17 cellular contexts compared by ENCODE assay signal in genomic region chr1:55426619-55427018, GRCh38.
DNase-seq lines count a peak whose midpoint lies in the region; ATAC-seq and TF ChIP-seq lines count a peak whose summit lies in the region.
"Had no signal": no experiment of that assay in that cellular context is flagged by ENCODE, and none has a peak within 500 bp of the region (broad histone marks: within the 10 kb centered on the region; RNA-seq: fewer than 3 reads in every experiment).

No MANE protein-coding gene starts in this region.

- H2BK15ac ChIP-seq in IMR-90 (ENCODE audit: low read depth, low read length): peak overlapping the region; percentile 99

- peak overlapping the region; percentile 97 for H2BK120ac ChIP-seq in IMR-90 (ENCODE audit: low read depth, low read length)

- in situ Hi-C loops in IMR-90 (cut with MboI; ENCODE audit: low sequenced_read_pairs) (no loop called here), transverse colon (cut with MboI; ENCODE audit: low pct_ligation_motif_present in 1 of 4, low pct_unique_long_range_greater_than_20kb in 1 of 4, low sequenced_read_pairs in 3 of 4) (no loop called here)

- TF ChIP-seq POLR2A in IMR-90 (IDR thresholded peaks at IDR 0.05; ENCODE audit: low read depth, low read length): no peak
- no peak for TF ChIP-seq POLR2A in transverse colon (IDR thresholded peaks at IDR 0.05)

- no peak for TF ChIP-seq RAD21 in IMR-90 (IDR thresholded peaks at IDR 0.05; ENCODE audit: low read length)

- H4K20me1 ChIP-seq in IMR-90 (ENCODE audit: insufficient read depth, low read length): no peaks in the 10 kb centered on the region
- no peaks in the 10 kb centered on the region for H4K20me1 ChIP-seq in hepatocyte (ENCODE audit: insufficient read depth, poor library complexity, severe bottlenecking)
- H4K20me1 ChIP-seq: BLaER1 treated with 17β-estradiol and CSF1 and Interleukin-3, amounts not matched to agents 10 nM and 100 nM had no signal

- no peak for TF ChIP-seq EP300 in transverse colon (IDR thresholded peaks at IDR 0.05; ENCODE audit: low read depth)

- peak overlapping the region; percentile 97 for H3K18ac ChIP-seq in IMR-90 (ENCODE audit: low read depth, low read length)

- dilution Hi-C loops in IMR-90 (cut with HindIII; ENCODE audit: low sequenced_read_pairs, unreplicated experiment): no loop called here

- peak overlapping the region; percentile 89 for H3K56ac ChIP-seq in IMR-90 (ENCODE audit: extremely low read depth, insufficient read depth, low read length)

- POLR2A ChIA-PET in IMR-90 (lab: Charles Lee; ENCODE audit: unreplicated experiment): interaction anchor here (0.6 kb wide), 1 partner anchor 1457 kb away, joined by 4 read pairs; no protein-coding TSS in a partner anchor

- H3K27ac ChIP-seq in IMR-90 (ENCODE audit: insufficient read depth, low read length) (peak overlapping the region; percentile 94), hepatocyte (peak overlapping the region; percentile 59), transverse colon (peak overlapping the region in 3 of 4 donors; percentile 22 to 66 (median 52))
- H3K27ac ChIP-seq: BLaER1 treated with 17β-estradiol and CSF1 and Interleukin-3, amounts not matched to agents 10 nM and 100 nM had no signal

- H3K4ac ChIP-seq in IMR-90 (ENCODE audit: low read depth, low read length): peak overlapping the region; percentile 99

- BruUV-seq in IMR-90 (replicated peaks; lab: Mats Ljungman, UMichigan): no TSS peak

- H3K9ac ChIP-seq in IMR-90 (ENCODE audit: low read depth, low read length): 0 out of 2 replicates have a peak overlapping the region, but pooled peaks have one; percentile 20
- no peak overlapping the region for H3K9ac ChIP-seq in adipocyte (ENCODE audit: low read length)
- H3K9ac ChIP-seq: BLaER1 treated with 17β-estradiol and CSF1 and Interleukin-3, amounts not matched to agents 10 nM and 100 nM had no signal

- H2BK5ac ChIP-seq in IMR-90 (ENCODE audit: low read depth, low read length, poor library complexity, severe bottlenecking): peak overlapping the region; percentile 99

- H3K4me2 ChIP-seq in IMR-90 (ENCODE audit: low read depth, low read length): no peak overlapping the region
- H3K4me2 ChIP-seq in hepatocyte: no peak overlapping the region

- no peaks in the 10 kb centered on the region for H3K27me3 ChIP-seq in IMR-90 (ENCODE audit: control insufficient read depth, insufficient read depth, low read length)
- no peaks in the 10 kb centered on the region for H3K27me3 ChIP-seq in adipocyte (replicated peaks; ENCODE audit: control insufficient read depth, insufficient read depth, low read length)
- no peaks in the 10 kb centered on the region for H3K27me3 ChIP-seq in hepatocyte
- H3K27me3 ChIP-seq in transverse colon: no peaks in the 10 kb centered on the region
- H3K27me3 ChIP-seq: BLaER1 treated with 17β-estradiol and CSF1 and Interleukin-3, amounts not matched to agents 10 nM and 100 nM had no signal

- H3K79me1 ChIP-seq in IMR-90 (ENCODE audit: low read depth in 1 of 2, low read length in 2 of 2): peaks cover 0 to 5% of the 10 kb centered on the region in 2 experiments; a peak in 2 of 4 replicates

- no CpG with 5 or more reads among the region's 2 CpGs for WGBS in IMR-90 (ENCODE audit: extremely low coverage in 2 of 2, insufficient read length in 1 of 2), 2 experiments
- WGBS in hepatocyte (ENCODE audit: low lambda C conversion rate, missing lambda C conversion rate): 29% methylated on average over 2 of the region's 2 CpGs
- 30 to 35% methylated on average over 2 of the region's 2 CpGs for WGBS in transverse colon (ENCODE audit: low coverage in 1 of 2), 2 donors

- H4K5ac ChIP-seq in IMR-90 (ENCODE audit: low read depth, low read length): peak overlapping the region; percentile 99

- DNase-seq in IMR-90: peak; percentile 60
- peak; percentile 32 for DNase-seq in adipocyte (ENCODE audit: low read depth)
- DNase-seq in hepatocyte (ENCODE audit: low spot score): peak; percentile 32
- no peak for DNase-seq in transverse colon
- no peak for DNase-seq in cortex of kidney (lab: John Stamatoyannopoulos, UW)
- DNase-seq: EL, H9, NCI-H1048, NCI-H2107, NCI-H446, SHP77 had no signal

- no peaks in the 10 kb centered on the region for H3K9me2 ChIP-seq in hepatocyte (replicated peaks; ENCODE audit: insufficient read depth)

- peak overlapping the region; percentile 100 for H2AK5ac ChIP-seq in IMR-90 (ENCODE audit: low read depth, low read length)

- H3K9me3 ChIP-seq in IMR-90 (ENCODE audit: control insufficient read depth, insufficient read depth, low read length): peaks cover 3% of the 10 kb centered on the region; the same call in 1 of the 2 replicates
- no peaks in the 10 kb centered on the region for H3K9me3 ChIP-seq in adipocyte (ENCODE audit: control insufficient read depth, low read length)
- no peaks in the 10 kb centered on the region for H3K9me3 ChIP-seq in hepatocyte (ENCODE audit: low read depth)
- H3K9me3 ChIP-seq in transverse colon: no peaks in the 10 kb centered on the region

- H3K23ac ChIP-seq in IMR-90 (ENCODE audit: low read depth, low read length): peak overlapping the region; percentile 97

- intact Hi-C loops in IMR-90 (cut with micrococcal nuclease) (loop anchor here (5.0 to 10.0 kb wide), 2 partner anchors 142 to 246 kb away; no protein-coding TSS in a partner anchor), transverse colon (cut with DNase I; ENCODE audit: low total_unique reads) (no loop called here)

- H2AK9ac ChIP-seq in IMR-90 (replicated peaks; ENCODE audit: low read depth, low read length, poor library complexity): peak overlapping the region; percentile 80

- H2BK20ac ChIP-seq in IMR-90 (ENCODE audit: low read depth, low read length): peak overlapping the region; percentile 97

- H3K4me3 ChIP-seq in IMR-90 (ENCODE audit: insufficient read depth, low read depth, low read length): no peak overlapping the region
- no peak overlapping the region for H3K4me3 ChIP-seq in adipocyte (ENCODE audit: low read length)
- H3K4me3 ChIP-seq in hepatocyte: no peak overlapping the region
- H3K4me3 ChIP-seq in transverse colon: no peak overlapping the region
- H3K4me3 ChIP-seq: BLaER1 treated with 17β-estradiol and CSF1 and Interleukin-3, amounts not matched to agents 10 nM and 100 nM; K562 had no signal

- ATAC-seq in IMR-90 (ENCODE audit: low read depth) (peak; percentile 16), GM19328 (IDR thresholded peaks at IDR 0.05; ENCODE audit: unreplicated experiment) (no peak), HG02763 (IDR thresholded peaks at IDR 0.05; ENCODE audit: unreplicated experiment) (no peak), GM18861 (IDR thresholded peaks at IDR 0.05; ENCODE audit: unreplicated experiment) (no peak)
- ATAC-seq: K562, SK-N-SH treated with all-trans-retinoic acid at 6 μM for 48 hours had no signal

- peak overlapping the region; percentile 96 for H3K14ac ChIP-seq in IMR-90 (replicated peaks; ENCODE audit: low read depth, low read length)

- H3K79me2 ChIP-seq in hepatocyte: no peaks in the 10 kb centered on the region

- H2AFZ ChIP-seq in IMR-90 (replicated peaks; ENCODE audit: low read length, poor library complexity) (peak overlapping the region; percentile 15), hepatocyte (no peak overlapping the region)

- peaks cover 40% of the 10 kb centered on the region for H3K4me1 ChIP-seq in IMR-90 (ENCODE audit: control insufficient read depth, insufficient read depth, low read length)
- peaks cover 30% of the 10 kb centered on the region for H3K4me1 ChIP-seq in adipocyte (ENCODE audit: control insufficient read depth, insufficient read depth, low read length)
- peaks cover 37% of the 10 kb centered on the region for H3K4me1 ChIP-seq in hepatocyte (ENCODE audit: insufficient read depth)
- peaks cover 0 to 12% (median 2%) of the 10 kb centered on the region in 4 donors for H3K4me1 ChIP-seq in transverse colon

- TF ChIP-seq CTCF in IMR-90 (conservative IDR thresholded peaks at IDR 0.05; ENCODE audit: low read depth, low read length): no peak
- no peak for TF ChIP-seq CTCF in hepatocyte (IDR thresholded peaks at IDR 0.05; ENCODE audit: poor library complexity)
- TF ChIP-seq CTCF in transverse colon (IDR thresholded peaks at IDR 0.05): no peak

- H3K36me3 ChIP-seq in IMR-90 (ENCODE audit: control insufficient read depth, insufficient read depth, low read length): no peaks in the 10 kb centered on the region
- no peaks in the 10 kb centered on the region for H3K36me3 ChIP-seq in adipocyte (ENCODE audit: control insufficient read depth, insufficient read depth, low read length, severe bottlenecking)
- no peaks in the 10 kb centered on the region for H3K36me3 ChIP-seq in hepatocyte (replicated peaks; ENCODE audit: insufficient read depth, low read depth)
- H3K36me3 ChIP-seq in transverse colon: no peaks in the 10 kb centered on the region
- H3K36me3 ChIP-seq: BLaER1 treated with 17β-estradiol and CSF1 and Interleukin-3, amounts not matched to agents 10 nM and 100 nM had no signal

- CTCF ChIA-PET in IMR-90 (lab: Yijun Ruan, JAX): interaction anchor here (0.7 kb wide), 1 partner anchor 50 kb away, joined by 3 read pairs; no protein-coding TSS in a partner anchor

- peak overlapping the region; percentile 92 to 98 for H4K8ac ChIP-seq in IMR-90 (ENCODE audit: low read depth in 2 of 2, low read length in 2 of 2)

- H4K91ac ChIP-seq in IMR-90 (ENCODE audit: insufficient read depth, low read depth, low read length): peak overlapping the region; percentile 98

- peaks cover 29% of the 10 kb centered on the region for H3K9me1 ChIP-seq in IMR-90 (ENCODE audit: insufficient read depth, low read length)

TF ChIP-seq in IMR-90, 13 proteins besides CTCF, POLR2A, EP300 and RAD21 (continues in another document):
- TF ChIP-seq CEBPB (IDR thresholded peaks at IDR 0.05; ENCODE audit: low read depth, low read length): no peak
- no peak; the same call in 1 of the 2 replicates for TF ChIP-seq NFE2L2 (IDR thresholded peaks at IDR 0.05; ENCODE audit: low read depth, low read length)
- TF ChIP-seq FOS (IDR thresholded peaks at IDR 0.05; ENCODE audit: low read depth, low read length): no peak
- TF ChIP-seq RCOR1 (IDR thresholded peaks at IDR 0.05; ENCODE audit: insufficient replicate concordance, low read length): no peak
- TF ChIP-seq ELK1 (IDR thresholded peaks at IDR 0.05; ENCODE audit: borderline replicate concordance, low read depth, low read length): no peak

Comparison
In these comparisons a context has a peak if more than half of its experiments do, and no peak if none do; other contexts are left out.
1. DNase-seq: peak in IMR-90 (single experiment), adipocyte (single experiment) and hepatocyte (single experiment); none in transverse colon (single experiment) and cortex of kidney (single experiment).
2. Peak in every context shown above with its lines, with median percentiles within 50 percentile points of each other: H3K27ac ChIP-seq.